Comparison of ENCODE assay signal across 7 cellular contexts in the genomic region with DNA sequence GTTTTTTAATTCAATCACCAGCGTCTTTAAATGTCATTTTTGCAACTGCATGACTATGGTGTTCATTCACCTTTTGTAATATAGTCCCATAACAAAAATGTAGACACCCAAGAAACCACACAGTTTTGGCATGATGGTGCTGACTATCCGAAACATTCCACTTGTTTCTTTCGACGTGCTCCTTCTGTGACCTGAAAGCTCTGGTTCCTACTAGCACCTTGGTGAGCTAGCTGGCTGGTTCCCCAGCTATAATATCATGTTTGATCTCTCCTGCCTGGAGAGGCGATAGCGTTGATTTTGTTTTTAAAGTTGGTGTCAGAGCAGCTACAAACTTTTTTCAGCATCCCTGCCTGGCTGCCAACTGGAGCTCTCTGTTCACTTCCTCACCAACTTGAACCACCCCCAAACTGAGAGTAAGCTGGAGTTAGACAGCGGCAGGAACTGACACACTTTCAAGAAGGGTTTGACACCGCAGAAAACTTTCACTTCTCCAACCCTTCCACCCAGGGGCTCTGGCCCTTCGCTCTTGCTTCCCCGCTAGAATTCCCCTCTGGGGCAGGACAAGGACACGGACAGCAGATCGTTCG. TPM values are rescaled to one million over a fixed set of nuclear protein-coding genes. Genes with fewer than 3 reads are reported as not detected.
A peak's percentile ranks its signal among the peaks of the same experiment; 100 is the strongest.
DNase-seq lines count a peak whose midpoint lies in the region; ATAC-seq, FAIRE-seq and TF ChIP-seq lines count a peak whose summit lies in the region.

No MANE protein-coding gene starts in this region.

- H3K79me2 ChIP-seq in HepG2 (ENCODE audit: insufficient read depth, low read length), result peaks cover 57% of the 10 kb centered on the region

- H4K20me1 ChIP-seq in HepG2 (ENCODE audit: insufficient read depth, low read length), result no peaks in the 10 kb centered on the region

- H3K4me1 ChIP-seq in HepG2 (ENCODE audit: insufficient read depth, low read length), result peaks cover 53% of the 10 kb centered on the region

- WGBS in HepG2 (ENCODE audit: low lambda C conversion rate), result under 1% methylated on average over 13 of the region's 13 CpGs

- ATAC-seq in GM18511 (IDR thresholded peaks at IDR 0.05; ENCODE audit: unreplicated experiment), result peak; percentile 75
- peak; percentile 44 for ATAC-seq in HG02623 (IDR thresholded peaks at IDR 0.05; ENCODE audit: unreplicated experiment)
- ATAC-seq in HepG2, result peak; percentile 41

- no peak overlapping the region for H2AFZ ChIP-seq in HepG2 (ENCODE audit: low read length)

- peak overlapping the region; percentile 88 for H3K4me2 ChIP-seq in HepG2 (ENCODE audit: low read depth, low read length)

- intact Hi-C loops in HepG2 (cut with micrococcal nuclease; ENCODE audit: unreplicated experiment), result loop anchor here (2.0 to 10.0 kb wide), 3 partner anchors 89 to 239 kb away; no protein-coding TSS in a partner anchor

- no peak for TF ChIP-seq RAD21 in HepG2 (CRISPR knock-in tag; IDR thresholded peaks at IDR 0.05)

- CTCF ChIA-PET in HepG2 (lab: Yijun Ruan, JAX; ENCODE audit: low intra/inter-chr PET ratio, low total read pairs), result interaction anchor here (2.2 to 2.6 kb wide), 2 partner anchors 158 to 239 kb away, joined by 20 read pairs; a partner anchor contains a TSS

- H3K9me3 ChIP-seq in HepG2 (ENCODE audit: low read length), result no peaks in the 10 kb centered on the region

- FAIRE-seq in HepG2 (lab: Jason Lieb, UNC), result no peak

- H3K9ac ChIP-seq in HepG2 (ENCODE audit: insufficient read depth, low read depth, low read length), result peak overlapping the region; percentile 99

- BruUV-seq in HepG2 (replicated peaks; lab: Mats Ljungman, UMichigan), result TSS peak; percentile 52

- H3K27me3 ChIP-seq in HepG2 (ENCODE audit: control insufficient read depth in 1 of 2, insufficient read depth in 2 of 2, low read length in 2 of 2), result no peaks in the 10 kb centered on the region; a peak in 1 of 5 replicates

- no peaks in the 10 kb centered on the region for H3K36me3 ChIP-seq in HepG2 (replicated peaks in 1 of 2; ENCODE audit: control insufficient read depth in 1 of 2, insufficient read depth in 2 of 2, low read length in 2 of 2)

- POLR2A ChIA-PET in HepG2 (lab: Yijun Ruan, JAX), result interaction anchor here (0.9 to 5.1 kb wide), 18 partner anchors 8 to 1326 kb away, joined by 3 to 135 read pairs (median 12); a partner anchor contains a TSS

- TF ChIP-seq CTCF in HepG2 (CRISPR knock-in tag; IDR thresholded peaks at IDR 0.05), result no peak

- no peak for TF ChIP-seq POLR2A in HepG2 (IDR thresholded peaks at IDR 0.05; ENCODE audit: insufficient read depth in 1 of 2, low read depth in 2 of 2, low read length in 2 of 2)

- in situ Hi-C loops in HepG2 (cut with HindIII; ENCODE audit: extremely low pct_ligation_motif_present, low pct_unique_long_range_greater_than_20kb), result no loop called here

- H3K4me3 ChIP-seq in HepG2 (replicated peaks in 1 of 3; ENCODE audit: insufficient read depth in 1 of 3, low read depth in 2 of 3, low read length in 3 of 3), result peak overlapping the region; percentile 90 to 98 (median 95)

- peak; percentile 14 for DNase-seq in NCI-H1105 (lab: John Stamatoyannopoulos, UW)
- DNase-seq in activated CD4-positive, CD25-positive, alpha-beta regulatory T cell (lab: John Stamatoyannopoulos, UW), result peak in 3 of 4 experiments; percentile 4 to 17 (median 9)
- DNase-seq in dedifferentiated amniotic fluid mesenchymal stem cell (ENCODE audit: extremely low spot score), result peak; percentile 49
- DNase-seq in HepG2 (ENCODE audit: low spot score), result peak; percentile 44
- DNase-seq in stimulated activated CD4-positive, alpha-beta T cell treated with anti-CD3 and anti-CD28 coated beads, TNF-alpha, amount 100 ng/mL, for 48 hours (ENCODE audit: low read depth in 3 of 3), result peak in 2 of 3 donors; percentile 47 to 48

- peak overlapping the region; percentile 94 for H3K27ac ChIP-seq in HepG2 (ENCODE audit: extremely low read length, insufficient read depth, low read length)

- TF ChIP-seq EP300 in HepG2 (IDR thresholded peaks at IDR 0.05; ENCODE audit: low read depth in 2 of 2, low read length in 2 of 2) (no peak), HepG2 (CRISPR knock-in tag; IDR thresholded peaks at IDR 0.05; ENCODE audit: borderline replicate concordance) (no peak)

TF ChIP-seq in HepG2, 621 proteins besides CTCF, POLR2A, EP300 and RAD21 (continues in another document):
- TF ChIP-seq LCORL (IDR thresholded peaks at IDR 0.05) (no peak), LCORL (CRISPR knock-in tag; IDR thresholded peaks at IDR 0.05) (peak; percentile 38; the same call in 1 of the 2 replicates), ZNF251 (CRISPR knock-in tag; IDR thresholded peaks at IDR 0.05) (no peak), ZNF777 (CRISPR knock-in tag; IDR thresholded peaks at IDR 0.05) (peak; percentile 29; the same call in 1 of the 2 replicates), ZNF543 (CRISPR knock-in tag; IDR thresholded peaks at IDR 0.05) (0 out of 2 replicates have a peak, but pooled peaks have one; percentile 41), SMYD3 (CRISPR knock-in tag; IDR thresholded peaks at IDR 0.05) (no peak), ZNF75D (CRISPR knock-in tag; IDR thresholded peaks at IDR 0.05; ENCODE audit: borderline replicate concordance) (no peak), ZSCAN22 (CRISPR knock-in tag; IDR thresholded peaks at IDR 0.05) (no peak)
- TF ChIP-seq, protein P1, sequence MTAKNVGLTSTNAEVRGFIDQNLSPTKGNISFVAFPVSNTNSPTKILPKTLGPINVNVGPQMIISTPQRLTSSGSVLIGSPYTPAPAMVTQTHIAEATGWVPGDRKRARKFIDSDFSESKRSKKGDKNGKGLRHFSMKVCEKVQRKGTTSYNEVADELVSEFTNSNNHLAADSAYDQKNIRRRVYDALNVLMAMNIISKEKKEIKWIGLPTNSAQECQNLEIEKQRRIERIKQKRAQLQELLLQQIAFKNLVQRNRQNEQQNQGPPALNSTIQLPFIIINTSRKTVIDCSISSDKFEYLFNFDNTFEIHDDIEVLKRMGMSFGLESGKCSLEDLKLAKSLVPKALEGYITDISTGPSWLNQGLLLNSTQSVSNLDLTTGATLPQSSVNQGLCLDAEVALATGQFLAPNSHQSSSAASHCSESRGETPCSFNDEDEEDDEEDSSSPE (CRISPR knock-in tag; IDR thresholded peaks at IDR 0.05), result no peak
- TF ChIP-seq, protein P2, sequence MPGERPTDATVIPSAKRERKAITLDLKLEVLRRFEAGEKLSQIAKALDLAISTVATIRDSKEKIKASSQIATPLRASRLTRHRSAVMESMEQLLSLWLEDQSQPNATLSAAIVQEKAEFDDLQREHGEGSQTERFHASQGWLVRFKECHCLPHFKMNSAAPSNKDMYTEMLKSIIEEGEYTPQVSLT (CRISPR knock-in tag; IDR thresholded peaks at IDR 0.05; ENCODE audit: borderline replicate concordance, low read depth), result 0 out of 2 replicates have a peak, but pooled peaks have one; percentile 26

RNA-seq across cellular contexts. Expression of a gene that starts 1.1 kb away (rescaled TPM):
- 22.2 and 22.4 TPM in 2 replicates for total RNA-seq in HepG2 (2016; rRNA removed; fragmentation: Illumina TruSeq; extraction: Trizol)
- total RNA-seq in HepG2 (2016; cell fraction: cytosol; rRNA removed; fragmentation: Illumina TruSeq; extraction: Trizol; ENCODE audit: low read depth), result 10.9 and 12.3 TPM in 2 replicates
- 19.8 and 20.5 TPM in 2 replicates for total RNA-seq in HepG2 (2016; cell fraction: insoluble cytoplasmic fraction; rRNA removed; fragmentation: Illumina TruSeq; extraction: Trizol)
- total RNA-seq in HepG2 (2016; cell fraction: membrane; rRNA removed; fragmentation: Illumina TruSeq; extraction: Trizol), result 7.4 and 9.3 TPM in 2 replicates
- total RNA-seq in HepG2 (2016; cell fraction: nucleus; rRNA removed; fragmentation: Illumina TruSeq; extraction: Trizol), result 70.7 and 72.3 TPM in 2 replicates
- polyA plus RNA-seq in HepG2 (2011; rRNA removed), result 4.3 and 5.3 TPM in 2 replicates
- polyA plus RNA-seq in HepG2 (2011; cell fraction: cytosol; rRNA removed), result 1.4 and 2.3 TPM in 2 replicates
- polyA plus RNA-seq in HepG2 (2011; cell fraction: nucleus; rRNA removed), result 8.1 and 8.9 TPM in 2 replicates
- polyA plus RNA-seq in HepG2 (2012), result 4.7 and 5.9 TPM in 2 replicates
- 0.41 and 0.47 TPM in 2 replicates for polyA plus RNA-seq in HepG2 (2016; cell fraction: cytosol; fragmentation: Illumina TruSeq; extraction: Trizol; ENCODE audit: low read depth)
- 12.2 and 12.4 TPM in 2 replicates for polyA plus RNA-seq in HepG2 (2016; cell fraction: insoluble cytoplasmic fraction; fragmentation: Illumina TruSeq; extraction: Trizol; ENCODE audit: low read depth)
- 1.2 and 1.5 TPM in 2 replicates for polyA plus RNA-seq in HepG2 (2016; cell fraction: membrane; fragmentation: Illumina TruSeq; extraction: Trizol; ENCODE audit: low read depth)
- 20.5 and 23.2 TPM in 2 replicates for polyA plus RNA-seq in HepG2 (2016; cell fraction: nucleus; fragmentation: Illumina TruSeq; extraction: Trizol; ENCODE audit: insufficient read depth, low read depth)
- polyA minus RNA-seq in HepG2 (2011; rRNA and poly(A)+ RNA removed; ENCODE audit: low replicate concordance), result 8.7 and 11.9 TPM in 2 replicates
- polyA minus RNA-seq in HepG2 (2011; cell fraction: cytosol; rRNA and poly(A)+ RNA removed), result 7.4 and 8.0 TPM in 2 replicates
- polyA minus RNA-seq in HepG2 (2011; cell fraction: nucleus; rRNA and poly(A)+ RNA removed), result 90.0 and 94.1 TPM in 2 replicates

RNA-seq across cellular contexts. Expression of a gene that starts 14.5 kb away (rescaled TPM):
- total RNA-seq in HepG2 (2016; rRNA removed; fragmentation: Illumina TruSeq; extraction: Trizol), result 20.9 and 29.6 TPM in 2 replicates
- total RNA-seq in HepG2 (2016; cell fraction: cytosol; rRNA removed; fragmentation: Illumina TruSeq; extraction: Trizol; ENCODE audit: low read depth), result 27.1 and 28.7 TPM in 2 replicates
- 20.2 and 28.7 TPM in 2 replicates for total RNA-seq in HepG2 (2016; cell fraction: insoluble cytoplasmic fraction; rRNA removed; fragmentation: Illumina TruSeq; extraction: Trizol)
- total RNA-seq in HepG2 (2016; cell fraction: membrane; rRNA removed; fragmentation: Illumina TruSeq; extraction: Trizol), result 26.5 and 28.1 TPM in 2 replicates
- 10.3 and 12.4 TPM in 2 replicates for total RNA-seq in HepG2 (2016; cell fraction: nucleus; rRNA removed; fragmentation: Illumina TruSeq; extraction: Trizol)
- polyA plus RNA-seq in HepG2 (2011; rRNA removed), result 6.8 and 8.3 TPM in 2 replicates
- polyA plus RNA-seq in HepG2 (2011; cell fraction: cytosol; rRNA removed), result 3.4 and 6.0 TPM in 2 replicates
- polyA plus RNA-seq in HepG2 (2011; cell fraction: nucleus; rRNA removed), result 1.2 and 2.1 TPM in 2 replicates
- polyA plus RNA-seq in HepG2 (2012), result 10.9 and 12.3 TPM in 2 replicates
- polyA plus RNA-seq in HepG2 (2016; cell fraction: cytosol; fragmentation: Illumina TruSeq; extraction: Trizol; ENCODE audit: low read depth), result 7.9 and 10.5 TPM in 2 replicates
- polyA plus RNA-seq in HepG2 (2016; cell fraction: insoluble cytoplasmic fraction; fragmentation: Illumina TruSeq; extraction: Trizol; ENCODE audit: low read depth), result 23.8 and 26.5 TPM in 2 replicates
- polyA plus RNA-seq in HepG2 (2016; cell fraction: membrane; fragmentation: Illumina TruSeq; extraction: Trizol; ENCODE audit: low read depth), result 17.4 and 18.7 TPM in 2 replicates
- 10.8 and 12.2 TPM in 2 replicates for polyA plus RNA-seq in HepG2 (2016; cell fraction: nucleus; fragmentation: Illumina TruSeq; extraction: Trizol; ENCODE audit: insufficient read depth, low read depth)
- 2.1 and 4.2 TPM in 2 replicates for polyA minus RNA-seq in HepG2 (2011; rRNA and poly(A)+ RNA removed; ENCODE audit: low replicate concordance)
- 6.2 and 6.5 TPM in 2 replicates for polyA minus RNA-seq in HepG2 (2011; cell fraction: cytosol; rRNA and poly(A)+ RNA removed)
- polyA minus RNA-seq in HepG2 (2011; cell fraction: nucleus; rRNA and poly(A)+ RNA removed), result 9.0 and 11.8 TPM in 2 replicates

Comparison
In these comparisons a context has a peak if more than half of its experiments do, and no peak if none do; other contexts are left out.
1. Peak in every context shown above with its lines: DNase-seq, ATAC-seq, H3K4me3 ChIP-seq and H3K27ac ChIP-seq.